In the genomic region with DNA sequence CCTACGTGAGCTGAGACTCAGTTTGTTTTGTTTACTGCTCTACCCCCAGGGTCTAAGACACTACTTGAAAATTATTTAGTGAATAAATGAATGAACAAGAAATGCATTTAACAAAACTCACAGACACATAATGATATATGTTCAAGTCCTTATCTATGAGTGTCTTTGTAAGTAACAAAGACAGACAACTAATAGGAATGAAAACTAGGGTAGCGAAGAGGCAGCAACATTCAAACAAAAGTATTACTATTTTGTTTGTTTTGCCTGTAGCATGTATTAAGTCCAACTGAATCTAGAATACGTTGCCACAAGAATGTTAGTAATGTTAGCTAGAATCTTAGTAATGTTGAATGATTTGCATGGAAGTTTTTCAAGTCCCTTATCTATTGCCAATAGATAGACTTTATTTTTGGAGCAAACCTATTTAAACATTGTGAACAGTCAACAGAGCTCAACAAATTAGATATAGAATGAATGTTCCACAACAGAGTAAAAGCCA, we compare ENCODE assay signal across 28 cellular contexts.
DNase-seq lines count a peak whose midpoint lies in the region; ATAC-seq and TF ChIP-seq lines count a peak whose summit lies in the region.
"Had no signal": no experiment of that assay in that cellular context is flagged by ENCODE, and none has a peak within 500 bp of the region (broad histone marks: within the 10 kb centered on the region; RNA-seq: fewer than 3 reads in every experiment).

No MANE protein-coding gene starts in this region.

- no peak overlapping the region for H3K4me3 ChIP-seq in AG10803 (ENCODE audit: low read length)
- H3K4me3 ChIP-seq: BLaER1 treated with 17β-estradiol and CSF1 and Interleukin-3, amounts not matched to agents 10 nM and 100 nM; Peyer's patch; SK-N-MC had no signal

- DNase-seq in AG10803 (ENCODE audit: low read depth) (peak; percentile 7), HFFc6 (peak; percentile 9), dedifferentiated amniotic fluid mesenchymal stem cell (ENCODE audit: extremely low spot score) (peak; percentile 14), iris pigment epithelial cell (ENCODE audit: low read depth) (peak; percentile 35), posterior vena cava (ENCODE audit: low spot score) (no peak), occipital lobe (lab: John Stamatoyannopoulos, UW) (no peak), GF-D8 (lab: John Stamatoyannopoulos, UW) (no peak)
- DNase-seq: 8988T; ACHN; AML-193; CD4-positive, alpha-beta memory T cell; COR-L47; DMS53; GDM1; NCI-H1092; NCI-H1417 treated with DMSO at 0.1 percent for 48 hours; NCI-H1694 treated with DMSO at 0.1 percent for 48 hours; NCI-H2081; NCI-H2171; NCI-H226; NCI-H510A; NCI-H69; Peyer's patch; SIG-M5 had no signal

- TF ChIP-seq POLR2A in GM18505 (IDR thresholded peaks at IDR 0.05; ENCODE audit: borderline replicate concordance, extremely low read depth, insufficient read depth, insufficient read length): no peak

- no peaks in the 10 kb centered on the region for H3K27me3 Mint-ChIP-seq in HFFc6 (ENCODE audit: insufficient read depth)
- H3K27me3 Mint-ChIP-seq: CD4-positive, alpha-beta memory T cell had no signal

- H3K9me3 Mint-ChIP-seq in HFFc6: peaks cover 7% of the 10 kb centered on the region; the same call in 1 of the 2 replicates

- peaks cover 64% of the 10 kb centered on the region for H3K4me1 Mint-ChIP-seq in HFFc6 (ENCODE audit: low read depth)
- H3K4me1 Mint-ChIP-seq: CD4-positive, alpha-beta memory T cell had no signal

- intact Hi-C loops in posterior vena cava (cut with DNase I): no loop called here

- TF ChIP-seq CTCF in AG10803 (conservative IDR thresholded peaks at IDR 0.05; ENCODE audit: low read length) (no peak), HFFc6 (IDR thresholded peaks at IDR 0.05) (no peak)

- peak overlapping the region; percentile 48 for H3K4me3 Mint-ChIP-seq in HFFc6
- H3K4me3 Mint-ChIP-seq: CD4-positive, alpha-beta memory T cell had no signal

- H3K36me3 Mint-ChIP-seq in HFFc6 (ENCODE audit: low read depth): peaks cover 3% of the 10 kb centered on the region; the same call in 1 of the 2 replicates
- H3K36me3 Mint-ChIP-seq: CD4-positive, alpha-beta memory T cell had no signal

- H3K27ac Mint-ChIP-seq in HFFc6: peak overlapping the region; percentile 30
- H3K27ac Mint-ChIP-seq: CD4-positive, alpha-beta memory T cell had no signal

- ATAC-seq in GM18505 (IDR thresholded peaks at IDR 0.05; ENCODE audit: unreplicated experiment): no peak
- ATAC-seq: HCT116 had no signal

Comparison
In these comparisons a context has a peak if more than half of its experiments do, and no peak if none do; other contexts are left out.
1. DNase-seq: peak in AG10803 (single experiment), HFFc6 (single experiment), dedifferentiated amniotic fluid mesenchymal stem cell (single experiment) and iris pigment epithelial cell (single experiment); none in posterior vena cava (single experiment), occipital lobe (single experiment) and GF-D8 (single experiment).